ENCODE assay signal across 1 cellular context in genomic region chr17:60139438-60140285, GRCh38.
A peak's percentile ranks its signal among the peaks of the same experiment; 100 is the strongest.
TF ChIP-seq lines count a peak whose summit lies in the region.

No MANE protein-coding gene starts in this region.

TF ChIP-seq in K562, 482 proteins besides CTCF, POLR2A, EP300 and RAD21 (continued from another document and continues in another):
- TF ChIP-seq, protein P1, sequence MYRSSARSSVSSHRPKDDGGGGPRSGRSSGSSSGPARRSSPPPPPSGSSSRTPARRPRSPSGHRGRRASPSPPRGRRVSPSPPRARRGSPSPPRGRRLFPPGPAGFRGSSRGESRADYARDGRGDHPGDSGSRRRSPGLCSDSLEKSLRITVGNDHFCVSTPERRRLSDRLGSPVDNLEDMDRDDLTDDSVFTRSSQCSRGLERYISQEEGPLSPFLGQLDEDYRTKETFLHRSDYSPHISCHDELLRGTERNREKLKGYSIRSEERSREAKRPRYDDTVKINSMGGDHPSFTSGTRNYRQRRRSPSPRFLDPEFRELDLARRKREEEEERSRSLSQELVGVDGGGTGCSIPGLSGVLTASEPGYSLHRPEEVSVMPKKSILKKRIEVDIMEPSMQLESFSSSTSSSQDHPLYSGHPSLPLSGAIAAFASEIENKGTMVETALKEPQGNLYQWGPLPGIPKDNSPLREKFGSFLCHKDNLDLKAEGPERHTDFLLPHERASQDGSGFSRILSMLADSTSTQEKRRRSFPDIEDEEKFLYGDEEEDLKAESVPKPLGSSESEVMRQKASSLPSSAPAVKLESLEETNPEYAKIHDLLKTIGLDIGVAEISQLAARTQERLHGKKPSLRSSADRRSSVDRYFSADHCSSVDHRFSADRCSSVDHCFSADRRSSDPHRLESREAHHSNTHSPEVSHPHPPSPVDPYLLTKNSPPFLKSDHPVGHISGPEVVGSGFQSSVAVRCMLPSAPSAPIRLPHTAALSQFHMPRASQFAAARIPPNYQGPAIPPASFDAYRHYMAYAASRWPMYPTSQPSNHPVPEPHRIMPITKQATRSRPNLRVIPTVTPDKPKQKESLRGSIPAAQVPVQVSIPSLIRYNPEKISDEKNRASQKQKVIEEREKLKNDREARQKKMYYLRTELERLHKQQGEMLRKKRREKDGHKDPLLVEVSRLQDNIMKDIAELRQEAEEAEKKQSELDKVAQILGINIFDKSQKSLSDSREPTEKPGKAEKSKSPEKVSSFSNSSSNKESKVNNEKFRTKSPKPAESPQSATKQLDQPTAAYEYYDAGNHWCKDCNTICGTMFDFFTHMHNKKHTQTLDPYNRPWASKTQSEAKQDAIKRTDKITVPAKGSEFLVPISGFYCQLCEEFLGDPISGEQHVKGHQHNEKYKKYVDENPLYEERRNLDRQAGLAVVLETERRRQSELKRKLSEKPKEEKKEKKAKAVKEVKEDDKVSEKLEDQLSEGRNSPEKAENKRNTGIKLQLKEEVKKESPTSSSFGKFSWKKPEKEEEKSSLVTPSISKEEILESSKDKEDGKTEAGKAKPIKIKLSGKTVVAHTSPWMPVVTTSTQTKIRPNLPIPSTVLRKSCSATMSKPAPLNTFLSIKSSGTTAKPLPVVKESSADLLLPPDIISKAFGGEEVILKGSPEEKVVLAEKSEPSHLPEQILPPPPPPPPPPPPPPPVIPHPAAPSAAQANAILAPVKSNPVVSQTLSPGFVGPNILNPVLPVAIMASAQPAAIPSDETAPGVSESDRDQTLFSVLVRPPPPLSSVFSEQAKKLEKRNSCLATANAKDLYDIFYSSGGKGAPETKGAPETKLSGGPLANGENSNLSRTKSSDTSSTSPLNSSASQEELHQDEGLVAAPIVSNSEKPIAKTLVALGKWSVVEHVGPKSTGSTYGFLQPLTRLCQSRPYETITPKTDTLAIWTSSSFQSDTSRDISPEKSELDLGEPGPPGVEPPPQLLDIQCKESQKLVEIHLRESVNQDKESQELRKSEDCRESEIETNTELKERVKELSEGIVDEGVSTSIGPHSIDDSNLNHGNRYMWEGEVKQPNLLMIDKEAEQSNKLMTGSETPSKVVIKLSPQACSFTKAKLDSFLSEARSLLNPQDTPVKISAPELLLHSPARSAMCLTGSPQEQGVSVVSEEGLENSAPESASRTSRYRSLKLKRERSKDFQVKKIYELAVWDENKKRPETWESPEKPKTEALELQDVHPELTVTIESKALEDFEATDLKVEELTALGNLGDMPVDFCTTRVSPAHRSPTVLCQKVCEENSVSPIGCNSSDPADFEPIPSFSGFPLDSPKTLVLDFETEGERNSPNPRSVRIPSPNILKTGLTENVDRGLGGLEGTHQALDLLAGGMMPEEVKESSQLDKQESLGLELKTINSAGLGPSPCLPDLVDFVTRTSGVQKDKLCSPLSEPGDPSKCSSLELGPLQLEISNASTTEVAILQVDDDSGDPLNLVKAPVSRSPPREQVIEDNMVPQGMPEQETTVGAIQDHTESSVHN (IDR thresholded peaks at IDR 0.05; ENCODE audit: borderline replicate concordance in 1 of 2, low read depth in 1 of 2), result no peak
- TF ChIP-seq, protein P2, sequence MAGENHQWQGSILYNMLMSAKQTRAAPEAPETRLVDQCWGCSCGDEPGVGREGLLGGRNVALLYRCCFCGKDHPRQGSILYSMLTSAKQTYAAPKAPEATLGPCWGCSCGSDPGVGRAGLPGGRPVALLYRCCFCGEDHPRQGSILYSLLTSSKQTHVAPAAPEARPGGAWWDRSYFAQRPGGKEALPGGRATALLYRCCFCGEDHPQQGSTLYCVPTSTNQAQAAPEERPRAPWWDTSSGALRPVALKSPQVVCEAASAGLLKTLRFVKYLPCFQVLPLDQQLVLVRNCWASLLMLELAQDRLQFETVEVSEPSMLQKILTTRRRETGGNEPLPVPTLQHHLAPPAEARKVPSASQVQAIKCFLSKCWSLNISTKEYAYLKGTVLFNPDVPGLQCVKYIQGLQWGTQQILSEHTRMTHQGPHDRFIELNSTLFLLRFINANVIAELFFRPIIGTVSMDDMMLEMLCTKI (IDR thresholded peaks at IDR 0.05; ENCODE audit: partially characterized antibody), result no peak
- TF ChIP-seq ZNF174 (CRISPR knock-in tag; IDR thresholded peaks at IDR 0.05) (no peak), ZNF224 (CRISPR knock-in tag; IDR thresholded peaks at IDR 0.05) (peak; percentile 85; the same call in 1 of the 2 replicates), MYBL2 (IDR thresholded peaks at IDR 0.05; ENCODE audit: low read depth) (no peak), MYBL2 (CRISPR knock-in tag; IDR thresholded peaks at IDR 0.05; ENCODE audit: borderline replicate concordance) (no peak; the same call in 1 of the 2 replicates), ATF7 (IDR thresholded peaks at IDR 0.05) (0 out of 2 replicates have a peak, but pooled peaks have one; percentile 34), KDM1A (IDR thresholded peaks at IDR 0.05) (no peak), FOXK1 (CRISPR knock-in tag; IDR thresholded peaks at IDR 0.05; ENCODE audit: borderline replicate concordance) (peak; percentile 93), MTA1 (IDR thresholded peaks at IDR 0.05; ENCODE audit: borderline replicate concordance) (no peak), MEF2D (tag; conservative IDR thresholded peaks at IDR 0.05; ENCODE audit: low read depth) (no peak), ZNF175 (CRISPR knock-in tag; IDR thresholded peaks at IDR 0.05; ENCODE audit: low read depth) (no peak), XRCC5 (IDR thresholded peaks at IDR 0.05; ENCODE audit: low read depth, low read length) (peak; percentile 84; the same call in 1 of the 2 replicates), SP1 (CRISPR knock-in tag; IDR thresholded peaks at IDR 0.05) (no peak), HLTF (IDR thresholded peaks at IDR 0.05) (no peak), ETV5 (CRISPR knock-in tag; IDR thresholded peaks at IDR 0.05; ENCODE audit: low read depth) (peak; percentile 82), TFE3 (CRISPR knock-in tag; IDR thresholded peaks at IDR 0.05) (no peak), RBBP5 (IDR thresholded peaks at IDR 0.05; ENCODE audit: borderline replicate concordance, insufficient read depth, low read length, poor library complexity, severe bottlenecking) (peak; percentile 42), NFE2 (IDR thresholded peaks at IDR 0.05; ENCODE audit: low read depth) (no peak), TAF1 (IDR thresholded peaks at IDR 0.05; ENCODE audit: control insufficient read depth, extremely low read depth, insufficient read depth, low read length, severe bottlenecking) (no peak), CHD1 (IDR thresholded peaks at IDR 0.05; ENCODE audit: low read length) (no peak), PHF8 (IDR thresholded peaks at IDR 0.05; ENCODE audit: borderline replicate concordance, low read length) (no peak), TCF7 (IDR thresholded peaks at IDR 0.05; ENCODE audit: borderline replicate concordance) (no peak), WHSC1 (IDR thresholded peaks at IDR 0.05; ENCODE audit: low read length) (no peak), KLF13 (tag; IDR thresholded peaks at IDR 0.05; ENCODE audit: borderline replicate concordance, low read depth) (peak; percentile 100), KAT8 (IDR thresholded peaks at IDR 0.05; ENCODE audit: low read depth) (no peak), BMI1 (IDR thresholded peaks at IDR 0.05; ENCODE audit: low read length) (no peak), ZC3H4 (CRISPR knock-in tag; IDR thresholded peaks at IDR 0.05; ENCODE audit: borderline replicate concordance) (no peak), CBX1 (IDR thresholded peaks at IDR 0.05; ENCODE audit: low read depth) (peak; percentile 64; the same call in 1 of the 2 replicates), ZKSCAN3 (CRISPR knock-in tag; IDR thresholded peaks at IDR 0.05) (no peak), MBD2 (IDR thresholded peaks at IDR 0.05; ENCODE audit: borderline replicate concordance, low read depth) (no peak), REST (CRISPR knock-in tag; IDR thresholded peaks at IDR 0.05; ENCODE audit: low read depth) (peak; percentile 100), PBX2 (CRISPR knock-in tag; IDR thresholded peaks at IDR 0.05; ENCODE audit: low read depth) (no peak), PBX2 (tag; conservative IDR thresholded peaks at IDR 0.05; ENCODE audit: low read depth) (no peak), ZNF184 (CRISPR knock-in tag; IDR thresholded peaks at IDR 0.05) (no peak), ZNF354B (CRISPR knock-in tag; IDR thresholded peaks at IDR 0.05) (no peak)
- TF ChIP-seq, protein P3, sequence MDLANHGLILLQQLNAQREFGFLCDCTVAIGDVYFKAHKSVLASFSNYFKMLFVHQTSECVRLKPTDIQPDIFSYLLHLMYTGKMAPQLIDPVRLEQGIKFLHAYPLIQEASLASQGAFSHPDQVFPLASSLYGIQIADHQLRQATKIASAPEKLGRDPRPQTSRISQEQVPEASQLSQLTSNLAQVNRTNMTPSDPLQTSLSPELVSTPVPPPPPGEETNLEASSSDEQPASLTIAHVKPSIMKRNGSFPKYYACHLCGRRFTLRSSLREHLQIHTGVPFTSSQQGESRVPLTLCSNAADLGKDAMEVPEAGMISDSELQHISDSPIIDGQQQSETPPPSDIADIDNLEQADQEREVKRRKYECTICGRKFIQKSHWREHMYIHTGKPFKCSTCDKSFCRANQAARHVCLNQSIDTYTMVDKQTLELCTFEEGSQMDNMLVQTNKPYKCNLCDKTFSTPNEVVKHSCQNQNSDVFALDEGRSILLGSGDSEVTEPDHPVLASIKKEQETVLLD (IDR thresholded peaks at IDR 0.05), result no peak
- TF ChIP-seq, protein P4, sequence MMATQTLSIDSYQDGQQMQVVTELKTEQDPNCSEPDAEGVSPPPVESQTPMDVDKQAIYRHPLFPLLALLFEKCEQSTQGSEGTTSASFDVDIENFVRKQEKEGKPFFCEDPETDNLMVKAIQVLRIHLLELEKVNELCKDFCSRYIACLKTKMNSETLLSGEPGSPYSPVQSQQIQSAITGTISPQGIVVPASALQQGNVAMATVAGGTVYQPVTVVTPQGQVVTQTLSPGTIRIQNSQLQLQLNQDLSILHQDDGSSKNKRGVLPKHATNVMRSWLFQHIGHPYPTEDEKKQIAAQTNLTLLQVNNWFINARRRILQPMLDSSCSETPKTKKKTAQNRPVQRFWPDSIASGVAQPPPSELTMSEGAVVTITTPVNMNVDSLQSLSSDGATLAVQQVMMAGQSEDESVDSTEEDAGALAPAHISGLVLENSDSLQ (IDR thresholded peaks at IDR 0.05), result no peak
- TF ChIP-seq, protein P5, sequence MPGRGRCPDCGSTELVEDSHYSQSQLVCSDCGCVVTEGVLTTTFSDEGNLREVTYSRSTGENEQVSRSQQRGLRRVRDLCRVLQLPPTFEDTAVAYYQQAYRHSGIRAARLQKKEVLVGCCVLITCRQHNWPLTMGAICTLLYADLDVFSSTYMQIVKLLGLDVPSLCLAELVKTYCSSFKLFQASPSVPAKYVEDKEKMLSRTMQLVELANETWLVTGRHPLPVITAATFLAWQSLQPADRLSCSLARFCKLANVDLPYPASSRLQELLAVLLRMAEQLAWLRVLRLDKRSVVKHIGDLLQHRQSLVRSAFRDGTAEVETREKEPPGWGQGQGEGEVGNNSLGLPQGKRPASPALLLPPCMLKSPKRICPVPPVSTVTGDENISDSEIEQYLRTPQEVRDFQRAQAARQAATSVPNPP (IDR thresholded peaks at IDR 0.05; ENCODE audit: borderline replicate concordance, insufficient read depth, insufficient read length), result no peak
